In the genomic region with DNA sequence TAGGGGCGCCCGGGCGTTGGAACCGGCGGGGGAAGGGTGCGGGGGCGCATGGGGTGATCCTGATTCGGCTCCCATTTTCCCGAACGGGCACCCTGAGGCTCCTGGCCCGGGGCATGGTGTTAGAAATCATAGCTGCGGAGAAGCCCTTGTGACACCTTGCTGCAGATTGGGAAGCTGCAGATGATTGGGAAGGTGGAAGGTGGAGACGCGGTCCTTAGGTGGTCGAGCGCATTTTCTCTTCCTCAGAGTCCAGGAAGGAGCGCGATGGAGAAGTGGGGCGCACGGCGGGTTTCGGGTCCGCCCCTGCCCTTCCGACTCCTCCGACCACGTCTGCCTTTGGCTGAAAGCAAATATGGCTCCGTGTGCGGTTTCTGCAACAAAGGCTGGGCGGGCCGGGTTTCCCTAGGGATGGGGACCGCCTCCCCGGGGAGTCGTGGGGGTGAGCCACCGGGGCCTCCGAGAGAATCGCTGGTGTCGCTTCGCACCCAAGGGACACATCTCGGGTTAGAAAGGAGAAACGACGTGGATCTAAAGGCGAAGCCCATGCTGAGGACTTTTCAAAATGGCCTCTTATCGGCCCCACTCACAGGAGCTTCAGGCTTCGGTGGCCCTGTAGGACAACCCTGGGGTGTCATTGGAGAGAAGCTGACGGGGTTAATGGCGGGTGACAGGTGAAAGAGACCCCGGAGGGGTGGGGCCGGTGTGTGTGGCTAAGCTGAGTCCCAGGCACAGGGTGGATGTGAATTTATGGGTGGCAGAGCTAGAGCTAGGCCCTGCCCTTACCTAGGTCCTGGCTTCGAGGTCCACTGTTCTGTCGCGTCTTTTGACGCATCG, we compare ENCODE assay signal across 1 cellular context.
A peak's percentile ranks its signal among the peaks of the same experiment; 100 is the strongest.
TF ChIP-seq lines count a peak whose summit lies in the region.

No MANE protein-coding gene starts in this region.

TF ChIP-seq in HepG2, 621 proteins besides CTCF, POLR2A, EP300 and RAD21 (continued from another document and continues in another):
- TF ChIP-seq MAFG (CRISPR knock-in tag; IDR thresholded peaks at IDR 0.05) (no peak), ZNF224 (CRISPR knock-in tag; IDR thresholded peaks at IDR 0.05) (peak; percentile 14; the same call in 1 of the 2 replicates), ZNF234 (CRISPR knock-in tag; conservative IDR thresholded peaks at IDR 0.05) (0 out of 2 replicates have a peak, but pooled peaks have one; percentile 28), HHEX (CRISPR knock-in tag; IDR thresholded peaks at IDR 0.05) (no peak), ZNF235 (CRISPR knock-in tag; IDR thresholded peaks at IDR 0.05; ENCODE audit: borderline replicate concordance) (no peak), KAT2B (IDR thresholded peaks at IDR 0.05; ENCODE audit: borderline replicate concordance, low read depth, low read length) (no peak), SYNCRIP (IDR thresholded peaks at IDR 0.05; ENCODE audit: insufficient read depth, low read depth, low read length) (no peak), NFATC3 (CRISPR knock-in tag; IDR thresholded peaks at IDR 0.05) (no peak), ELF4 (CRISPR knock-in tag; IDR thresholded peaks at IDR 0.05; ENCODE audit: borderline replicate concordance) (no peak), CAMTA2 (CRISPR knock-in tag; IDR thresholded peaks at IDR 0.05; ENCODE audit: borderline replicate concordance) (no peak), ZNF44 (CRISPR knock-in tag; IDR thresholded peaks at IDR 0.05) (no peak), ZNF136 (CRISPR knock-in tag; IDR thresholded peaks at IDR 0.05; ENCODE audit: low read depth) (no peak), ZSCAN9 (CRISPR knock-in tag; IDR thresholded peaks at IDR 0.05; ENCODE audit: borderline replicate concordance) (no peak), ZNF34 (CRISPR knock-in tag; IDR thresholded peaks at IDR 0.05; ENCODE audit: borderline replicate concordance) (no peak), MXI1 (IDR thresholded peaks at IDR 0.05; ENCODE audit: borderline replicate concordance, low read depth, low read length) (no peak), ISX (CRISPR knock-in tag; conservative IDR thresholded peaks at IDR 0.05) (no peak), MAFF (IDR thresholded peaks at IDR 0.05; ENCODE audit: low read depth, low read length) (no peak), SP5 (CRISPR knock-in tag; IDR thresholded peaks at IDR 0.05; ENCODE audit: borderline replicate concordance, low read depth) (no peak), ZNF792 (CRISPR knock-in tag; IDR thresholded peaks at IDR 0.05) (no peak), TCF12 (IDR thresholded peaks at IDR 0.05) (no peak), TCF12 (CRISPR knock-in tag; IDR thresholded peaks at IDR 0.05) (no peak; the same call in 1 of the 2 replicates), ZSCAN21 (CRISPR knock-in tag; IDR thresholded peaks at IDR 0.05; ENCODE audit: borderline replicate concordance) (no peak), ARNT2 (CRISPR knock-in tag; IDR thresholded peaks at IDR 0.05; ENCODE audit: low read depth) (no peak), ZNF777 (CRISPR knock-in tag; IDR thresholded peaks at IDR 0.05) (no peak), ZNF569 (CRISPR knock-in tag; IDR thresholded peaks at IDR 0.05; ENCODE audit: borderline replicate concordance) (no peak), ZNF451 (CRISPR knock-in tag; IDR thresholded peaks at IDR 0.05) (no peak), DNMT1 (CRISPR knock-in tag; IDR thresholded peaks at IDR 0.05) (no peak), RFX5 (IDR thresholded peaks at IDR 0.05; ENCODE audit: low read depth, low read length) (no peak), REL (CRISPR knock-in tag; conservative IDR thresholded peaks at IDR 0.05) (no peak), KLF15 (CRISPR knock-in tag; IDR thresholded peaks at IDR 0.05; ENCODE audit: borderline replicate concordance) (no peak), ZNF550 (CRISPR knock-in tag; IDR thresholded peaks at IDR 0.05; ENCODE audit: borderline replicate concordance) (no peak), KLF13 (CRISPR knock-in tag; IDR thresholded peaks at IDR 0.05) (no peak), GATA4 (IDR thresholded peaks at IDR 0.05; ENCODE audit: borderline replicate concordance, low read depth) (no peak), NFKB2 (CRISPR knock-in tag; IDR thresholded peaks at IDR 0.05; ENCODE audit: borderline replicate concordance) (no peak; the same call in 1 of the 2 replicates), MYNN (CRISPR knock-in tag; IDR thresholded peaks at IDR 0.05; ENCODE audit: low read depth) (no peak), ZNF703 (CRISPR knock-in tag; IDR thresholded peaks at IDR 0.05; ENCODE audit: borderline replicate concordance) (no peak), KDM3A (CRISPR knock-in tag; IDR thresholded peaks at IDR 0.05; ENCODE audit: low read depth) (no peak), CBX5 (CRISPR knock-in tag; IDR thresholded peaks at IDR 0.05; ENCODE audit: borderline replicate concordance) (no peak), TSC22D2 (CRISPR knock-in tag; IDR thresholded peaks at IDR 0.05; ENCODE audit: borderline replicate concordance) (no peak), JUND (CRISPR knock-in tag; IDR thresholded peaks at IDR 0.05) (no peak), SRSF1 (optimal IDR thresholded peaks at IDR 0.05; ENCODE audit: low read depth, low read length) (peak; percentile 15), ZNF780A (CRISPR knock-in tag; IDR thresholded peaks at IDR 0.05) (no peak; the same call in 1 of the 2 replicates), CBX1 (IDR thresholded peaks at IDR 0.05; ENCODE audit: low read depth) (no peak)
- TF ChIP-seq, protein P1, sequence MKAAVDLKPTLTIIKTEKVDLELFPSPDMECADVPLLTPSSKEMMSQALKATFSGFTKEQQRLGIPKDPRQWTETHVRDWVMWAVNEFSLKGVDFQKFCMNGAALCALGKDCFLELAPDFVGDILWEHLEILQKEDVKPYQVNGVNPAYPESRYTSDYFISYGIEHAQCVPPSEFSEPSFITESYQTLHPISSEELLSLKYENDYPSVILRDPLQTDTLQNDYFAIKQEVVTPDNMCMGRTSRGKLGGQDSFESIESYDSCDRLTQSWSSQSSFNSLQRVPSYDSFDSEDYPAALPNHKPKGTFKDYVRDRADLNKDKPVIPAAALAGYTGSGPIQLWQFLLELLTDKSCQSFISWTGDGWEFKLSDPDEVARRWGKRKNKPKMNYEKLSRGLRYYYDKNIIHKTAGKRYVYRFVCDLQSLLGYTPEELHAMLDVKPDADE (CRISPR knock-in tag; IDR thresholded peaks at IDR 0.05) = no peak
- TF ChIP-seq, protein P2, sequence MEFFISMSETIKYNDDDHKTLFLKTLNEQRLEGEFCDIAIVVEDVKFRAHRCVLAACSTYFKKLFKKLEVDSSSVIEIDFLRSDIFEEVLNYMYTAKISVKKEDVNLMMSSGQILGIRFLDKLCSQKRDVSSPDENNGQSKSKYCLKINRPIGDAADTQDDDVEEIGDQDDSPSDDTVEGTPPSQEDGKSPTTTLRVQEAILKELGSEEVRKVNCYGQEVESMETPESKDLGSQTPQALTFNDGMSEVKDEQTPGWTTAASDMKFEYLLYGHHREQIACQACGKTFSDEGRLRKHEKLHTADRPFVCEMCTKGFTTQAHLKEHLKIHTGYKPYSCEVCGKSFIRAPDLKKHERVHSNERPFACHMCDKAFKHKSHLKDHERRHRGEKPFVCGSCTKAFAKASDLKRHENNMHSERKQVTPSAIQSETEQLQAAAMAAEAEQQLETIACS (CRISPR knock-in tag; IDR thresholded peaks at IDR 0.05) = no peak
- TF ChIP-seq, protein P3, sequence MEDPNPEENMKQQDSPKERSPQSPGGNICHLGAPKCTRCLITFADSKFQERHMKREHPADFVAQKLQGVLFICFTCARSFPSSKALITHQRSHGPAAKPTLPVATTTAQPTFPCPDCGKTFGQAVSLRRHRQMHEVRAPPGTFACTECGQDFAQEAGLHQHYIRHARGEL (CRISPR knock-in tag; IDR thresholded peaks at IDR 0.05) = no peak
- TF ChIP-seq, protein P4, sequence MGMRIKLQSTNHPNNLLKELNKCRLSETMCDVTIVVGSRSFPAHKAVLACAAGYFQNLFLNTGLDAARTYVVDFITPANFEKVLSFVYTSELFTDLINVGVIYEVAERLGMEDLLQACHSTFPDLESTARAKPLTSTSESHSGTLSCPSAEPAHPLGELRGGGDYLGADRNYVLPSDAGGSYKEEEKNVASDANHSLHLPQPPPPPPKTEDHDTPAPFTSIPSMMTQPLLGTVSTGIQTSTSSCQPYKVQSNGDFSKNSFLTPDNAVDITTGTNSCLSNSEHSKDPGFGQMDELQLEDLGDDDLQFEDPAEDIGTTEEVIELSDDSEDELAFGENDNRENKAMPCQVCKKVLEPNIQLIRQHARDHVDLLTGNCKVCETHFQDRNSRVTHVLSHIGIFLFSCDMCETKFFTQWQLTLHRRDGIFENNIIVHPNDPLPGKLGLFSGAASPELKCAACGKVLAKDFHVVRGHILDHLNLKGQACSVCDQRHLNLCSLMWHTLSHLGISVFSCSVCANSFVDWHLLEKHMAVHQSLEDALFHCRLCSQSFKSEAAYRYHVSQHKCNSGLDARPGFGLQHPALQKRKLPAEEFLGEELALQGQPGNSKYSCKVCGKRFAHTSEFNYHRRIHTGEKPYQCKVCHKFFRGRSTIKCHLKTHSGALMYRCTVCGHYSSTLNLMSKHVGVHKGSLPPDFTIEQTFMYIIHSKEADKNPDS (CRISPR knock-in tag; IDR thresholded peaks at IDR 0.05) = 0 out of 2 replicates have a peak, but pooled peaks have one; percentile 17
- TF ChIP-seq, protein P5, sequence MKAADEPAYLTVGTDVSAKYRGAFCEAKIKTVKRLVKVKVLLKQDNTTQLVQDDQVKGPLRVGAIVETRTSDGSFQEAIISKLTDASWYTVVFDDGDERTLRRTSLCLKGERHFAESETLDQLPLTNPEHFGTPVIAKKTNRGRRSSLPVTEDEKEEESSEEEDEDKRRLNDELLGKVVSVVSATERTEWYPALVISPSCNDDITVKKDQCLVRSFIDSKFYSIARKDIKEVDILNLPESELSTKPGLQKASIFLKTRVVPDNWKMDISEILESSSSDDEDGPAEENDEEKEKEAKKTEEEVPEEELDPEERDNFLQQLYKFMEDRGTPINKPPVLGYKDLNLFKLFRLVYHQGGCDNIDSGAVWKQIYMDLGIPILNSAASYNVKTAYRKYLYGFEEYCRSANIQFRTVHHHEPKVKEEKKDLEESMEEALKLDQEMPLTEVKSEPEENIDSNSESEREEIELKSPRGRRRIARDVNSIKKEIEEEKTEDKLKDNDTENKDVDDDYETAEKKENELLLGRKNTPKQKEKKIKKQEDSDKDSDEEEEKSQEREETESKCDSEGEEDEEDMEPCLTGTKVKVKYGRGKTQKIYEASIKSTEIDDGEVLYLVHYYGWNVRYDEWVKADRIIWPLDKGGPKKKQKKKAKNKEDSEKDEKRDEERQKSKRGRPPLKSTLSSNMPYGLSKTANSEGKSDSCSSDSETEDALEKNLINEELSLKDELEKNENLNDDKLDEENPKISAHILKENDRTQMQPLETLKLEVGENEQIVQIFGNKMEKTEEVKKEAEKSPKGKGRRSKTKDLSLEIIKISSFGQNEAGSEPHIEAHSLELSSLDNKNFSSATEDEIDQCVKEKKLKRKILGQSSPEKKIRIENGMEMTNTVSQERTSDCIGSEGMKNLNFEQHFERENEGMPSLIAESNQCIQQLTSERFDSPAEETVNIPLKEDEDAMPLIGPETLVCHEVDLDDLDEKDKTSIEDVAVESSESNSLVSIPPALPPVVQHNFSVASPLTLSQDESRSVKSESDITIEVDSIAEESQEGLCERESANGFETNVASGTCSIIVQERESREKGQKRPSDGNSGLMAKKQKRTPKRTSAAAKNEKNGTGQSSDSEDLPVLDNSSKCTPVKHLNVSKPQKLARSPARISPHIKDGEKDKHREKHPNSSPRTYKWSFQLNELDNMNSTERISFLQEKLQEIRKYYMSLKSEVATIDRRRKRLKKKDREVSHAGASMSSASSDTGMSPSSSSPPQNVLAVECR (CRISPR knock-in tag; IDR thresholded peaks at IDR 0.05; ENCODE audit: borderline replicate concordance) = no peak
- TF ChIP-seq, protein P6, sequence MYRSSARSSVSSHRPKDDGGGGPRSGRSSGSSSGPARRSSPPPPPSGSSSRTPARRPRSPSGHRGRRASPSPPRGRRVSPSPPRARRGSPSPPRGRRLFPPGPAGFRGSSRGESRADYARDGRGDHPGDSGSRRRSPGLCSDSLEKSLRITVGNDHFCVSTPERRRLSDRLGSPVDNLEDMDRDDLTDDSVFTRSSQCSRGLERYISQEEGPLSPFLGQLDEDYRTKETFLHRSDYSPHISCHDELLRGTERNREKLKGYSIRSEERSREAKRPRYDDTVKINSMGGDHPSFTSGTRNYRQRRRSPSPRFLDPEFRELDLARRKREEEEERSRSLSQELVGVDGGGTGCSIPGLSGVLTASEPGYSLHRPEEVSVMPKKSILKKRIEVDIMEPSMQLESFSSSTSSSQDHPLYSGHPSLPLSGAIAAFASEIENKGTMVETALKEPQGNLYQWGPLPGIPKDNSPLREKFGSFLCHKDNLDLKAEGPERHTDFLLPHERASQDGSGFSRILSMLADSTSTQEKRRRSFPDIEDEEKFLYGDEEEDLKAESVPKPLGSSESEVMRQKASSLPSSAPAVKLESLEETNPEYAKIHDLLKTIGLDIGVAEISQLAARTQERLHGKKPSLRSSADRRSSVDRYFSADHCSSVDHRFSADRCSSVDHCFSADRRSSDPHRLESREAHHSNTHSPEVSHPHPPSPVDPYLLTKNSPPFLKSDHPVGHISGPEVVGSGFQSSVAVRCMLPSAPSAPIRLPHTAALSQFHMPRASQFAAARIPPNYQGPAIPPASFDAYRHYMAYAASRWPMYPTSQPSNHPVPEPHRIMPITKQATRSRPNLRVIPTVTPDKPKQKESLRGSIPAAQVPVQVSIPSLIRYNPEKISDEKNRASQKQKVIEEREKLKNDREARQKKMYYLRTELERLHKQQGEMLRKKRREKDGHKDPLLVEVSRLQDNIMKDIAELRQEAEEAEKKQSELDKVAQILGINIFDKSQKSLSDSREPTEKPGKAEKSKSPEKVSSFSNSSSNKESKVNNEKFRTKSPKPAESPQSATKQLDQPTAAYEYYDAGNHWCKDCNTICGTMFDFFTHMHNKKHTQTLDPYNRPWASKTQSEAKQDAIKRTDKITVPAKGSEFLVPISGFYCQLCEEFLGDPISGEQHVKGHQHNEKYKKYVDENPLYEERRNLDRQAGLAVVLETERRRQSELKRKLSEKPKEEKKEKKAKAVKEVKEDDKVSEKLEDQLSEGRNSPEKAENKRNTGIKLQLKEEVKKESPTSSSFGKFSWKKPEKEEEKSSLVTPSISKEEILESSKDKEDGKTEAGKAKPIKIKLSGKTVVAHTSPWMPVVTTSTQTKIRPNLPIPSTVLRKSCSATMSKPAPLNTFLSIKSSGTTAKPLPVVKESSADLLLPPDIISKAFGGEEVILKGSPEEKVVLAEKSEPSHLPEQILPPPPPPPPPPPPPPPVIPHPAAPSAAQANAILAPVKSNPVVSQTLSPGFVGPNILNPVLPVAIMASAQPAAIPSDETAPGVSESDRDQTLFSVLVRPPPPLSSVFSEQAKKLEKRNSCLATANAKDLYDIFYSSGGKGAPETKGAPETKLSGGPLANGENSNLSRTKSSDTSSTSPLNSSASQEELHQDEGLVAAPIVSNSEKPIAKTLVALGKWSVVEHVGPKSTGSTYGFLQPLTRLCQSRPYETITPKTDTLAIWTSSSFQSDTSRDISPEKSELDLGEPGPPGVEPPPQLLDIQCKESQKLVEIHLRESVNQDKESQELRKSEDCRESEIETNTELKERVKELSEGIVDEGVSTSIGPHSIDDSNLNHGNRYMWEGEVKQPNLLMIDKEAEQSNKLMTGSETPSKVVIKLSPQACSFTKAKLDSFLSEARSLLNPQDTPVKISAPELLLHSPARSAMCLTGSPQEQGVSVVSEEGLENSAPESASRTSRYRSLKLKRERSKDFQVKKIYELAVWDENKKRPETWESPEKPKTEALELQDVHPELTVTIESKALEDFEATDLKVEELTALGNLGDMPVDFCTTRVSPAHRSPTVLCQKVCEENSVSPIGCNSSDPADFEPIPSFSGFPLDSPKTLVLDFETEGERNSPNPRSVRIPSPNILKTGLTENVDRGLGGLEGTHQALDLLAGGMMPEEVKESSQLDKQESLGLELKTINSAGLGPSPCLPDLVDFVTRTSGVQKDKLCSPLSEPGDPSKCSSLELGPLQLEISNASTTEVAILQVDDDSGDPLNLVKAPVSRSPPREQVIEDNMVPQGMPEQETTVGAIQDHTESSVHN (CRISPR knock-in tag; IDR thresholded peaks at IDR 0.05) = no peak
